In genomic region chr7:150784120-150784736, GRCh38 we compare ENCODE assay signal across 18 cellular contexts. TPM values are rescaled to one million over a fixed set of nuclear protein-coding genes. Genes with fewer than 3 reads are reported as not detected.
DNase-seq lines count a peak whose midpoint lies in the region; ATAC-seq and TF ChIP-seq lines count a peak whose summit lies in the region.
"Had no signal": no experiment of that assay in that cellular context is flagged by ENCODE, and none has a peak within 500 bp of the region (broad histone marks: within the 10 kb centered on the region; RNA-seq: fewer than 3 reads in every experiment).

No MANE protein-coding gene starts in this region.

- H3F3A ChIP-seq in smooth muscle cell (ENCODE audit: low read depth), result no peaks in the 10 kb centered on the region

- H3K27ac ChIP-seq in right lobe of liver, result peak overlapping the region; percentile 45 to 84 (median 82)
- H3K27ac ChIP-seq in smooth muscle cell (ENCODE audit: low read depth), result peak overlapping the region; percentile 75
- no peak overlapping the region for H3K27ac ChIP-seq in mammary epithelial cell (ENCODE audit: insufficient read depth, low read depth, low read length)

- TF ChIP-seq CTCF in right lobe of liver (IDR thresholded peaks at IDR 0.05) (no peak), smooth muscle cell (IDR thresholded peaks at IDR 0.05; ENCODE audit: borderline replicate concordance, insufficient read depth, poor library complexity, severe bottlenecking) (no peak), mammary epithelial cell (conservative IDR thresholded peaks at IDR 0.05 in 1 of 2, IDR thresholded peaks at IDR 0.05 in 1 of 2; ENCODE audit: extremely low read depth in 1 of 2, insufficient read depth in 1 of 2, low read depth in 1 of 2, low read length in 2 of 2) (no peak)

- H3K27me3 ChIP-seq in right lobe of liver (no peaks in the 10 kb centered on the region), smooth muscle cell (ENCODE audit: low read depth) (no peaks in the 10 kb centered on the region), mammary epithelial cell (ENCODE audit: insufficient read depth, low read length) (peaks cover 3% of the 10 kb centered on the region)
- H3K27me3 ChIP-seq: ascending aorta had no signal

- peak overlapping the region; percentile 53 for H3K4me2 ChIP-seq in smooth muscle cell
- no peak overlapping the region for H3K4me2 ChIP-seq in mammary epithelial cell (ENCODE audit: insufficient read depth, low read depth, low read length)

- peak overlapping the region; percentile 27 for H3K9ac ChIP-seq in smooth muscle cell (ENCODE audit: low read depth)
- H3K9ac ChIP-seq in mammary epithelial cell (ENCODE audit: insufficient read depth, low read length), result no peak overlapping the region

- H3K9me3 ChIP-seq in right lobe of liver (no peaks in the 10 kb centered on the region), smooth muscle cell (replicated peaks; ENCODE audit: low read depth) (no peaks in the 10 kb centered on the region), mammary epithelial cell (replicated peaks; ENCODE audit: insufficient read depth, low read length) (no peaks in the 10 kb centered on the region)
- H3K9me3 ChIP-seq: ascending aorta had no signal

- H3K4me3 ChIP-seq in right lobe of liver (peak overlapping the region in 2 of 3 donors; percentile 23 to 42), smooth muscle cell (no peak overlapping the region), mammary epithelial cell (replicated peaks in 1 of 3; ENCODE audit: insufficient read depth in 1 of 3, low read depth in 2 of 3, low read length in 3 of 3) (no peak overlapping the region)
- H3K4me3 ChIP-seq: ascending aorta had no signal

- WGBS in right lobe of liver (ENCODE audit: insufficient coverage, low coverage, low lambda C conversion rate, missing lambda C conversion rate), result 16% methylated on average over 9 of the region's 9 CpGs
- WGBS in smooth muscle cell (ENCODE audit: low lambda C conversion rate), result 65% methylated on average over 9 of the region's 9 CpGs
- WGBS in mammary epithelial cell (ENCODE audit: low coverage, missing lambda C conversion rate), result 72% methylated on average over 9 of the region's 9 CpGs

- intact Hi-C loops in right lobe of liver (cut with DNase I) (no loop called here), mammary epithelial cell (cut with micrococcal nuclease) (loop anchor here (5.0 kb wide), 1 partner anchor 113 kb away; no protein-coding TSS in a partner anchor)

- dilution Hi-C loops in mammary epithelial cell (cut with HindIII; ENCODE audit: low sequenced_read_pairs), result no loop called here

- in situ Hi-C loops in mammary epithelial cell (cut with MboI; ENCODE audit: low sequenced_read_pairs in 2 of 2), result no loop called here

- H3K4me1 ChIP-seq in right lobe of liver (peaks cover 0 to 81% (median 31%) of the 10 kb centered on the region in 4 donors), smooth muscle cell (ENCODE audit: low read depth) (peaks cover 13% of the 10 kb centered on the region), mammary epithelial cell (ENCODE audit: insufficient read depth, low read length) (no peaks in the 10 kb centered on the region)
- H3K4me1 ChIP-seq: ascending aorta had no signal

- no TSS peak for BruUV-seq in mammary epithelial cell (replicated peaks; lab: Mats Ljungman, UMichigan)

- no peaks in the 10 kb centered on the region for H3K36me3 ChIP-seq in right lobe of liver
- H3K36me3 ChIP-seq in smooth muscle cell (ENCODE audit: low read depth), result no peaks in the 10 kb centered on the region
- no peaks in the 10 kb centered on the region for H3K36me3 ChIP-seq in mammary epithelial cell (ENCODE audit: insufficient read depth, low read length)
- H3K36me3 ChIP-seq: ascending aorta had no signal

- ATAC-seq in GM18520 (IDR thresholded peaks at IDR 0.05; ENCODE audit: unreplicated experiment) (peak; percentile 56), right lobe of liver (peak; percentile 46 to 75 (median 66))
- ATAC-seq: Panc1 had no signal

- peak; percentile 91 for DNase-seq in SW480 (ENCODE audit: low spot score)
- DNase-seq in right lobe of liver, result peak; percentile 65 to 71 (median 68)
- no peak for DNase-seq in smooth muscle cell (lab: John Stamatoyannopoulos, UW; ENCODE audit: unreplicated experiment)
- DNase-seq in germinal center (ENCODE audit: low spot score), result no peak
- no peak for DNase-seq in mammary epithelial cell
- no peak for DNase-seq in activated naive CD4-positive, alpha-beta T cell (lab: John Stamatoyannopoulos, UW)
- no peak for DNase-seq in RKO (ENCODE audit: low spot score)
- DNase-seq: activated CD4-positive, alpha-beta T cell treated with anti-CD3 and anti-CD28 coated beads, Interleukin-2, amount 50 U/mL, for 1 hour; CD4-positive, alpha-beta T cell; HFFc6; naive B cell; NCI-H1092 treated with DMSO at 0.1 percent for 48 hours; NCI-H226; substantia nigra; T-helper 2 cell had no signal

- CTCF ChIA-PET in mammary epithelial cell (lab: Charles Lee; ENCODE audit: low non-redundant PET), result no interaction called here

- H3K79me2 ChIP-seq in smooth muscle cell (ENCODE audit: low read depth) (no peaks in the 10 kb centered on the region), mammary epithelial cell (ENCODE audit: insufficient read depth, low read length) (no peaks in the 10 kb centered on the region)

- TF ChIP-seq POLR2A in right lobe of liver (IDR thresholded peaks at IDR 0.05), result peak; percentile 56

- H4K20me1 ChIP-seq in smooth muscle cell (ENCODE audit: low read depth), result no peaks in the 10 kb centered on the region
- H4K20me1 ChIP-seq in mammary epithelial cell (ENCODE audit: insufficient read depth, low read length), result no peaks in the 10 kb centered on the region

- peak overlapping the region; percentile 59 for H2AFZ ChIP-seq in smooth muscle cell (ENCODE audit: low read depth)
- H2AFZ ChIP-seq in mammary epithelial cell (ENCODE audit: low read depth, low read length), result no peak overlapping the region

RNA-seq across cellular contexts. Expression of gene TMEM176B, which starts 15.9 kb away (rescaled TPM):
- total RNA-seq in right lobe of liver (1,000 to 10,000 TPM in 1 of 6 experiments, 100 to 1,000 TPM in 5; 711 to 1,315 (median 795) TPM), smooth muscle cell (52.8 and 78.8 TPM in 2 replicates), mammary epithelial cell (under 1 TPM in 1 of 2 donors, not detected in 1; 0.17 TPM)
- polyA plus RNA-seq in smooth muscle cell (90.5 and 108 TPM in 2 replicates), mammary epithelial cell (not detected)
- not detected for polyA minus RNA-seq in mammary epithelial cell
- total RNA-seq: CD4-positive, alpha-beta T cell; HFFc6 had no signal

RNA-seq across cellular contexts. Expression of gene TMEM176A, which starts 16.3 kb away (rescaled TPM):
- total RNA-seq in right lobe of liver, result 1,000 to 10,000 TPM in 1 of 6 experiments, 100 to 1,000 TPM in 5; 441 to 1,033 (median 702) TPM
- total RNA-seq in smooth muscle cell, result 46.6 and 52.8 TPM in 2 replicates
- 95.8 and 105 TPM in 2 replicates for polyA plus RNA-seq in smooth muscle cell
- not detected for total RNA-seq in mammary epithelial cell
- polyA plus RNA-seq in mammary epithelial cell, result not detected
- polyA minus RNA-seq in mammary epithelial cell, result not detected
- total RNA-seq: CD4-positive, alpha-beta T cell; HFFc6 had no signal

RNA-seq across cellular contexts. Expression of gene GIMAP5, which starts 47.0 kb away (rescaled TPM):
- total RNA-seq in right lobe of liver (1 to 10 TPM; 2.9 to 9.8 (median 8.0) TPM), smooth muscle cell (not detected in 2 replicates), mammary epithelial cell (not detected)
- polyA plus RNA-seq in smooth muscle cell (not detected in 2 replicates), mammary epithelial cell (not detected)
- polyA minus RNA-seq in mammary epithelial cell, result not detected
- total RNA-seq: HFFc6 had no signal

Comparison
In these comparisons a context has a peak if more than half of its experiments do, and no peak if none do; other contexts are left out.
1. DNase-seq: peak in SW480 (single experiment) and right lobe of liver (3 of 3); none in smooth muscle cell (single experiment), germinal center (single experiment), mammary epithelial cell (single experiment), activated naive CD4-positive, alpha-beta T cell (0 of 4) and RKO (single experiment).
2. H3K4me3 ChIP-seq: peak in right lobe of liver (2 of 3); none in smooth muscle cell (single experiment) and mammary epithelial cell (0 of 3).
3. RNA of gene TMEM176B, which starts 15.9 kb away (total RNA-seq): 711 to 1,315 TPM in right lobe of liver and 52.8 to 78.8 TPM in smooth muscle cell; 0.17 TPM in mammary epithelial cell; every median in the first group is over 10 times any median in the second.
4. RNA of gene TMEM176A, which starts 16.3 kb away (total RNA-seq): 441 to 1,033 TPM in right lobe of liver and 46.6 to 52.8 TPM in smooth muscle cell; not detected in mammary epithelial cell; every median in the first group is over 10 times any median in the second.